In genomic region chr9:129802833-129803678, GRCh38 we compare ENCODE assay signal across 1 cellular context.
TF ChIP-seq lines count a peak whose summit lies in the region.

TSS of gene TOR1B (plus strand) at chr9:129803184. CDS start at chr9:129803213, 29 bp downstream.

TF ChIP-seq in K562, 482 proteins besides CTCF, POLR2A, EP300 and RAD21 (continued from another document and continues in another):
- TF ChIP-seq ARID3A (IDR thresholded peaks at IDR 0.05; ENCODE audit: borderline replicate concordance, low read depth, low read length), result no peak
- TF ChIP-seq POLR2B (IDR thresholded peaks at IDR 0.05; ENCODE audit: low read depth, partially characterized antibody), result peak; percentile 61
- no peak for TF ChIP-seq ZNF140 (CRISPR knock-in tag; IDR thresholded peaks at IDR 0.05)
- TF ChIP-seq PRPF4 (IDR thresholded peaks at IDR 0.05; ENCODE audit: insufficient read depth, low read depth, low read length, poor library complexity, severe bottlenecking), result no peak
- no peak for TF ChIP-seq CHD4 (IDR thresholded peaks at IDR 0.05; ENCODE audit: insufficient read depth, insufficient replicate concordance, low read depth, low read length, poor library complexity, severe bottlenecking)
- TF ChIP-seq ZNF41 (CRISPR knock-in tag; conservative IDR thresholded peaks at IDR 0.05), result no peak
- peak; percentile 90 for TF ChIP-seq CCNT2 (IDR thresholded peaks at IDR 0.05; ENCODE audit: borderline replicate concordance, extremely low read depth, insufficient read length, low read depth, low read length)
- TF ChIP-seq SMAD4 (CRISPR knock-in tag; conservative IDR thresholded peaks at IDR 0.05), result peak; percentile 46
- TF ChIP-seq ZFP91 (CRISPR knock-in tag; IDR thresholded peaks at IDR 0.05), result no peak
- no peak for TF ChIP-seq ATF4 (CRISPR knock-in tag; IDR thresholded peaks at IDR 0.05)
- no peak; the same call in 1 of the 2 replicates for TF ChIP-seq NKRF (IDR thresholded peaks at IDR 0.05; ENCODE audit: borderline replicate concordance)
- no peak for TF ChIP-seq ZNF277 (CRISPR knock-in tag; IDR thresholded peaks at IDR 0.05; ENCODE audit: borderline replicate concordance)
- TF ChIP-seq ZNF324 (CRISPR knock-in tag; IDR thresholded peaks at IDR 0.05), result no peak
- TF ChIP-seq RHOXF2B (CRISPR knock-in tag; conservative IDR thresholded peaks at IDR 0.05), result no peak
- no peak for TF ChIP-seq FOXJ2 (tag; IDR thresholded peaks at IDR 0.05)
- TF ChIP-seq ZC3H11A (IDR thresholded peaks at IDR 0.05; ENCODE audit: low read depth, low read length), result no peak
- TF ChIP-seq ZNF696 (CRISPR knock-in tag; conservative IDR thresholded peaks at IDR 0.05), result no peak
- TF ChIP-seq HMBOX1 (IDR thresholded peaks at IDR 0.05), result no peak
- TF ChIP-seq ZNF212 (CRISPR knock-in tag; IDR thresholded peaks at IDR 0.05), result 0 out of 2 replicates have a peak, but pooled peaks have one; percentile 61
- no peak for TF ChIP-seq HDGF (IDR thresholded peaks at IDR 0.05)
- TF ChIP-seq TFAP4 (CRISPR knock-in tag; IDR thresholded peaks at IDR 0.05; ENCODE audit: borderline replicate concordance), result peak; percentile 60; the same call in 1 of the 2 replicates
- peak; percentile 94 for TF ChIP-seq RBBP5 (IDR thresholded peaks at IDR 0.05; ENCODE audit: borderline replicate concordance, insufficient read depth, low read length, poor library complexity, severe bottlenecking)
- no peak for TF ChIP-seq SMARCA4 (IDR thresholded peaks at IDR 0.05)
- peak; percentile 84 to 85 for TF ChIP-seq E2F6 (IDR thresholded peaks at IDR 0.05; ENCODE audit: borderline replicate concordance in 1 of 2, extremely low read depth in 1 of 2, insufficient read depth in 1 of 2, insufficient read length in 1 of 2, low read depth in 1 of 2, low read length in 1 of 2, poor library complexity in 1 of 2, severe bottlenecking in 1 of 2)
- no peak for TF ChIP-seq IRF9 (tag; IDR thresholded peaks at IDR 0.05)
- peak in 1 of 2 experiments; percentile 92; a peak in 2 of 4 replicates for TF ChIP-seq TRIM24 (IDR thresholded peaks at IDR 0.05)
- TF ChIP-seq CCAR2 (IDR thresholded peaks at IDR 0.05; ENCODE audit: low read depth, low read length), result no peak
- no peak for TF ChIP-seq ETV6 (IDR thresholded peaks at IDR 0.05; ENCODE audit: borderline replicate concordance in 1 of 2, low read depth in 2 of 2, low read length in 1 of 2)
- TF ChIP-seq ETV6 (CRISPR knock-in tag; IDR thresholded peaks at IDR 0.05; ENCODE audit: borderline replicate concordance), result no peak
- no peak; the same call in 1 of the 2 replicates for TF ChIP-seq DMBX1 (CRISPR knock-in tag; IDR thresholded peaks at IDR 0.05; ENCODE audit: borderline replicate concordance)
- no peak for TF ChIP-seq NFRKB (IDR thresholded peaks at IDR 0.05; ENCODE audit: low read depth)
- TF ChIP-seq HEY1 (CRISPR knock-in tag; IDR thresholded peaks at IDR 0.05; ENCODE audit: borderline replicate concordance), result no peak
- no peak for TF ChIP-seq ASH1L (IDR thresholded peaks at IDR 0.05; ENCODE audit: borderline replicate concordance, low read depth, partially characterized antibody)
- no peak for TF ChIP-seq TCF15 (CRISPR knock-in tag; IDR thresholded peaks at IDR 0.05)
- TF ChIP-seq E2F5 (CRISPR knock-in tag; IDR thresholded peaks at IDR 0.05), result 0 out of 2 replicates have a peak, but pooled peaks have one; percentile 57
- peak; percentile 99 for TF ChIP-seq GABPB1 (CRISPR knock-in tag; IDR thresholded peaks at IDR 0.05)
- no peak for TF ChIP-seq NEUROD1 (IDR thresholded peaks at IDR 0.05; ENCODE audit: borderline replicate concordance, low read depth, low read length, partially characterized antibody)
